In the genomic region with DNA sequence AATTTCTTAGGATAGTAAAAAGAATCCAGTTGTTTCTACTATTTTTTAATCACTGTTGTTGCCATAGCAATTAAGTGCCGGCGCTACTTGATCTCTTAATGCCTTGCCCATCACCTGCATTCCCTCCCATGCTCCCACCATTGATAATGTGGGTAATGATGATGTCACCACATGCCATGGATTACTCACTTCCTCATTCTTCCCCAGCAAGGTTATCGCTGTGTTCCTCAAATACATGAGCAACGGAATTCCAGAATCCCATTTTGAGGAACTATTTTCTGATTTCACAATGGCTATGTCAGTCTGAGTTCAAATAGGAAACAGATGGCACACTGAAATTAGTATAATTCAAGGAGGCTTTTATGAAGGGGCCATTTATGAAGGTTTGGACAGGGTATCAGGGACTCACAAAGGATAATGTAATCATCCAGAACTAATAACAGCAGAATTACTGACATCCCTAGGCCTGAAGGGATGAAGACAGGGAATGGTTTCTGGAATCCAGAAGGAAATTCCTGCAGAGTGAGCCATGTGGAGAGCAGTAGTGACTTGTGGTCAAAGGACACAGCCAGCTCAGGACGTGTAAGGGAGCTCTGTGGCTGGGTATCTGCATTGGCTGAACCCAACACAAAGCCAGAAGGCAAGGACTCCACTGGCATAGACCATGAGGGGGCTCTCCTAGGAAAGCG, we compare ENCODE assay signal across 9 cellular contexts. TPM values are rescaled to one million over a fixed set of nuclear protein-coding genes. Genes with fewer than 3 reads are reported as not detected.
DNase-seq lines count a peak whose midpoint lies in the region; ATAC-seq and TF ChIP-seq lines count a peak whose summit lies in the region.
"Not testable (repeated sequence)": the region's sequence is repeated elsewhere in the genome, so short reads cannot be mapped to it uniquely, and the experiment has no call there.
"Had no signal": no experiment of that assay in that cellular context is flagged by ENCODE, and none has a peak within 500 bp of the region (broad histone marks: within the 10 kb centered on the region; RNA-seq: fewer than 3 reads in every experiment).

No MANE protein-coding gene starts in this region.

- peaks cover 35% of the 10 kb centered on the region for H3F3A ChIP-seq in SK-N-SH (replicated peaks; ENCODE audit: insufficient read depth)

- H3K4me3 ChIP-seq in BJ (ENCODE audit: low read depth, low read length); breast epithelium; left lung: not testable (repeated sequence)
- peak overlapping the region in 1 of 2 experiments; percentile 42; a peak in 1 of 4 replicates for H3K4me3 ChIP-seq in SK-N-SH (ENCODE audit: low read depth in 2 of 2, low read length in 1 of 2)
- H3K4me3 ChIP-seq in fibroblast of the aortic adventitia (ENCODE audit: low read depth, low read length), result peak overlapping the region; percentile 17

- CTCF ChIA-PET in BJ (lab: Yijun Ruan, JAX), result interaction anchor here (0.6 to 1.0 kb wide), 2 partner anchors 9 to 189 kb away, joined by 3 to 4 read pairs; no protein-coding TSS in a partner anchor
- CTCF ChIA-PET in SK-N-SH (lab: Yijun Ruan, JAX), result not testable (repeated sequence)

- peak overlapping the region; percentile 68 for H3K9ac ChIP-seq in SK-N-SH

- TF ChIP-seq CTCF in BJ (IDR thresholded peaks at IDR 0.05; ENCODE audit: insufficient read depth, low read depth, low read length); SK-N-SH (IDR thresholded peaks at IDR 0.05); breast epithelium (IDR thresholded peaks at IDR 0.05); fibroblast of the aortic adventitia (IDR thresholded peaks at IDR 0.05; ENCODE audit: insufficient read depth, low read length); left lung (IDR thresholded peaks at IDR 0.05): not testable (repeated sequence)

- H4K20me1 ChIP-seq in SK-N-SH (ENCODE audit: insufficient read depth), result not testable (repeated sequence)

- TF ChIP-seq RAD21 in SK-N-SH (IDR thresholded peaks at IDR 0.05; ENCODE audit: low read length), result not testable (repeated sequence)

- POLR2A ChIA-PET in BJ (lab: Charles Lee), result interaction anchor here (1.5 kb wide), 1 partner anchor 178 kb away, joined by 3 read pairs; a partner anchor contains a TSS
- POLR2A ChIA-PET in SK-N-SH (lab: Yijun Ruan, JAX), result not testable (repeated sequence)

- not testable (repeated sequence) for H3K79me2 ChIP-seq in SK-N-SH (ENCODE audit: insufficient read depth)

- H3K9me3 ChIP-seq in SK-N-SH, breast epithelium, left lung: not testable (repeated sequence)

- H3K4me2 ChIP-seq in SK-N-SH, result peak overlapping the region; percentile 72

- peak in 1 of 2 experiments; percentile 49; a peak in 2 of 4 replicates for TF ChIP-seq EP300 in SK-N-SH (IDR thresholded peaks at IDR 0.05; ENCODE audit: borderline replicate concordance in 1 of 2, low read depth in 1 of 2, low read length in 1 of 2)

- ATAC-seq in left lung, result peak; percentile 61
- ATAC-seq in sciatic nerve, result peak; percentile 55

- not testable (repeated sequence) for H3K9me2 ChIP-seq in SK-N-SH

- H3K27ac ChIP-seq in SK-N-SH (ENCODE audit: low read depth in 2 of 2, low read length in 1 of 2) (peak overlapping the region; percentile 73 to 96), breast epithelium (peak overlapping the region; percentile 2 to 66), left lung (peak overlapping the region in 1 of 2 donors; percentile 30)

- DNase-seq in BJ (ENCODE audit: low read depth) (peak; percentile 88), HCEC 1CT (peak; percentile 96), NCI-H146 (lab: John Stamatoyannopoulos, UW) (peak; percentile 16), fibroblast of the aortic adventitia (ENCODE audit: low read depth) (peak; percentile 97)
- DNase-seq in SK-N-SH; breast epithelium (ENCODE audit: low spot score in 2 of 2); left lung; sciatic nerve (ENCODE audit: low spot score): not testable (repeated sequence)

- TF ChIP-seq POLR2A in breast epithelium (IDR thresholded peaks at IDR 0.05), result not testable (repeated sequence)

- intact Hi-C loops in breast epithelium (cut with DNase I; ENCODE audit: low total_unique reads); left lung (cut with DNase I); sciatic nerve (cut with DNase I): not testable (repeated sequence)

- H3K36me3 ChIP-seq in BJ (ENCODE audit: control insufficient read depth, insufficient read depth, low read length); SK-N-SH (replicated peaks in 1 of 2; ENCODE audit: control insufficient read depth in 1 of 2, insufficient read depth in 2 of 2, low read length in 1 of 2); breast epithelium; left lung: not testable (repeated sequence)

- WGBS in SK-N-SH (ENCODE audit: low lambda C conversion rate), result 17% methylated on average over 6 of the region's 6 CpGs

- not testable (repeated sequence) for H3K27me3 ChIP-seq in BJ (ENCODE audit: control insufficient read depth, insufficient read depth, low read length); SK-N-SH (ENCODE audit: insufficient read depth); breast epithelium; left lung

- H2AFZ ChIP-seq in SK-N-SH (ENCODE audit: low read depth), result peak overlapping the region; percentile 52

- H3K4me1 ChIP-seq in SK-N-SH (ENCODE audit: control insufficient read depth in 1 of 2, insufficient read depth in 2 of 2, low read depth in 1 of 2, low read length in 1 of 2), result peaks cover 10 to 37% of the 10 kb centered on the region in 2 experiments
- H3K4me1 ChIP-seq in breast epithelium, left lung: not testable (repeated sequence)

TF ChIP-seq in SK-N-SH, 30 proteins besides CTCF, POLR2A, EP300 and RAD21 (continues in another document):
- TF ChIP-seq RXRA (IDR thresholded peaks at IDR 0.05; ENCODE audit: borderline replicate concordance, low read depth), result peak; percentile 58; the same call in 1 of the 2 replicates
- peak; percentile 65; the same call in 1 of the 2 replicates for TF ChIP-seq FOSL2 (IDR thresholded peaks at IDR 0.05; ENCODE audit: borderline replicate concordance, low read depth)
- TF ChIP-seq, protein P1, sequence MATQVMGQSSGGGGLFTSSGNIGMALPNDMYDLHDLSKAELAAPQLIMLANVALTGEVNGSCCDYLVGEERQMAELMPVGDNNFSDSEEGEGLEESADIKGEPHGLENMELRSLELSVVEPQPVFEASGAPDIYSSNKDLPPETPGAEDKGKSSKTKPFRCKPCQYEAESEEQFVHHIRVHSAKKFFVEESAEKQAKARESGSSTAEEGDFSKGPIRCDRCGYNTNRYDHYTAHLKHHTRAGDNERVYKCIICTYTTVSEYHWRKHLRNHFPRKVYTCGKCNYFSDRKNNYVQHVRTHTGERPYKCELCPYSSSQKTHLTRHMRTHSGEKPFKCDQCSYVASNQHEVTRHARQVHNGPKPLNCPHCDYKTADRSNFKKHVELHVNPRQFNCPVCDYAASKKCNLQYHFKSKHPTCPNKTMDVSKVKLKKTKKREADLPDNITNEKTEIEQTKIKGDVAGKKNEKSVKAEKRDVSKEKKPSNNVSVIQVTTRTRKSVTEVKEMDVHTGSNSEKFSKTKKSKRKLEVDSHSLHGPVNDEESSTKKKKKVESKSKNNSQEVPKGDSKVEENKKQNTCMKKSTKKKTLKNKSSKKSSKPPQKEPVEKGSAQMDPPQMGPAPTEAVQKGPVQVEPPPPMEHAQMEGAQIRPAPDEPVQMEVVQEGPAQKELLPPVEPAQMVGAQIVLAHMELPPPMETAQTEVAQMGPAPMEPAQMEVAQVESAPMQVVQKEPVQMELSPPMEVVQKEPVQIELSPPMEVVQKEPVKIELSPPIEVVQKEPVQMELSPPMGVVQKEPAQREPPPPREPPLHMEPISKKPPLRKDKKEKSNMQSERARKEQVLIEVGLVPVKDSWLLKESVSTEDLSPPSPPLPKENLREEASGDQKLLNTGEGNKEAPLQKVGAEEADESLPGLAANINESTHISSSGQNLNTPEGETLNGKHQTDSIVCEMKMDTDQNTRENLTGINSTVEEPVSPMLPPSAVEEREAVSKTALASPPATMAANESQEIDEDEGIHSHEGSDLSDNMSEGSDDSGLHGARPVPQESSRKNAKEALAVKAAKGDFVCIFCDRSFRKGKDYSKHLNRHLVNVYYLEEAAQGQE (IDR thresholded peaks at IDR 0.05; ENCODE audit: low read depth, low read length), result peak; percentile 65; the same call in 1 of the 2 replicates
- TF ChIP-seq ELF1 (IDR thresholded peaks at IDR 0.05), result peak; percentile 74
- TF ChIP-seq JUND (IDR thresholded peaks at IDR 0.05), result peak; percentile 81; the same call in 1 of the 2 replicates
- TF ChIP-seq, protein P2, sequence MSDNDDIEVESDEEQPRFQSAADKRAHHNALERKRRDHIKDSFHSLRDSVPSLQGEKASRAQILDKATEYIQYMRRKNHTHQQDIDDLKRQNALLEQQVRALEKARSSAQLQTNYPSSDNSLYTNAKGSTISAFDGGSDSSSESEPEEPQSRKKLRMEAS (IDR thresholded peaks at IDR 0.05; ENCODE audit: low read depth), result peak; percentile 68; the same call in 1 of the 2 replicates
- TF ChIP-seq TEAD4 (IDR thresholded peaks at IDR 0.05; ENCODE audit: borderline replicate concordance, insufficient read depth), result peak; percentile 90
- peak; percentile 29; the same call in 1 of the 2 replicates for TF ChIP-seq NFIC (IDR thresholded peaks at IDR 0.05; ENCODE audit: borderline replicate concordance)
- TF ChIP-seq GABPA (IDR thresholded peaks at IDR 0.05; ENCODE audit: low read depth), result peak; percentile 4; the same call in 1 of the 2 replicates

RNA-seq across cellular contexts. Expression of a gene that starts 18.9 kb away (rescaled TPM):
- polyA plus RNA-seq in BJ (2011; rRNA removed) (38.1 and 59.4 TPM in 2 replicates), SK-N-SH (2012; rRNA removed) (6.8 and 11.1 TPM in 2 replicates)
- 14.9 and 19.6 TPM in 2 replicates for polyA minus RNA-seq in BJ (2011; rRNA and poly(A)+ RNA removed)
- 3.3 and 5.5 TPM in 2 replicates for polyA plus RNA-seq in SK-N-SH (2012; cell fraction: cytosol; rRNA removed)
- 23.7 and 41.7 TPM in 2 replicates for polyA plus RNA-seq in SK-N-SH (2012; cell fraction: nucleus; rRNA removed)
- total RNA-seq in breast epithelium (10 to 100 TPM; 66.6 to 79.3 (median 70.1) TPM), fibroblast of the aortic adventitia (ENCODE audit: low replicate concordance) (24.0 and 33.2 TPM in 2 replicates), left lung (10 to 100 TPM; 55.9 to 60.2 TPM), sciatic nerve (63.6 TPM)

RNA-seq across cellular contexts. Expression of a gene that starts 58.1 kb away (rescaled TPM):
- 70.3 and 97.0 TPM in 2 replicates for polyA plus RNA-seq in BJ (2011; rRNA removed)
- polyA minus RNA-seq in BJ (2011; rRNA and poly(A)+ RNA removed), result 157 and 205 TPM in 2 replicates
- polyA plus RNA-seq in SK-N-SH (2012; rRNA removed), result 67.6 and 72.7 TPM in 2 replicates
- 36.8 and 50.6 TPM in 2 replicates for polyA plus RNA-seq in SK-N-SH (2012; cell fraction: cytosol; rRNA removed)
- polyA plus RNA-seq in SK-N-SH (2012; cell fraction: nucleus; rRNA removed), result 97.5 and 115 TPM in 2 replicates
- total RNA-seq in breast epithelium, result 100 to 1,000 TPM; 109 to 149 (median 116) TPM
- total RNA-seq in fibroblast of the aortic adventitia (ENCODE audit: low replicate concordance), result 18.2 and 23.6 TPM in 2 replicates
- total RNA-seq in left lung, result 100 to 1,000 TPM; 123 to 279 TPM
- total RNA-seq in sciatic nerve, result 180 TPM
- polyA plus RNA-seq: CD4-positive, CD25-positive, alpha-beta regulatory T cell had no signal
